In the genomic region with DNA sequence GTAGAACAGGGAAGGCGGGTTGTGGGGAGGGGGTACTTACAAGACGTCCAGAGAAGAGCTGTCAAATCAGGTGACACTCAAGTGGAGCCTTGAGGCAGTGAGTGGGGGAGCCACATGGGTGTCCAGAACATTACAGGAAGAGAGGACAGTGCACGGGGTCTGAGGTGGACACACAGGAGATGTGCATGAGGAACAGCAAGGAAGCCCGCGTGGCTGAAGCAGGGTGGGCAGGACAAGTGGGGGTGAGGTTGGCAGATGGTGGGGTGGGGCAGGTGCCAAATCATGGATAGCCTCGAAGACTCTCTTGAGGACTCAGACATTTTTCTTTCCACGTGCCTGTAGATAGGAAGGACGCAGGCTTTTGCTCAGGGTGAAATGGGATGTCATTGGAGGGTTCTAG, we compare ENCODE assay signal across 11 cellular contexts. TPM values are rescaled to one million over a fixed set of nuclear protein-coding genes. Genes with fewer than 3 reads are reported as not detected.
DNase-seq lines count a peak whose midpoint lies in the region; ATAC-seq, FAIRE-seq and TF ChIP-seq lines count a peak whose summit lies in the region.
"Had no signal": no experiment of that assay in that cellular context is flagged by ENCODE, and none has a peak within 500 bp of the region (broad histone marks: within the 10 kb centered on the region; RNA-seq: fewer than 3 reads in every experiment).

No MANE protein-coding gene starts in this region.

- H3K9me3 ChIP-seq in Loucy (ENCODE audit: insufficient read depth, low read depth, low read length), result no peaks in the 10 kb centered on the region
- H3K9me3 ChIP-seq in H1 (ENCODE audit: insufficient read depth in 2 of 2, low read depth in 1 of 2, low read length in 1 of 2), result no peaks in the 10 kb centered on the region
- no peaks in the 10 kb centered on the region for H3K9me3 ChIP-seq in mucosa of rectum (ENCODE audit: control insufficient read depth in 2 of 2, low read length in 2 of 2)
- no peaks in the 10 kb centered on the region for H3K9me3 ChIP-seq in prostate gland
- H3K9me3 ChIP-seq: Peyer's patch had no signal

- peaks cover 10% of the 10 kb centered on the region for H3K36me3 Mint-ChIP-seq in Calu3 (ENCODE audit: insufficient read depth, unreplicated experiment)

- intact Hi-C loops in Calu3 (cut with micrococcal nuclease; ENCODE audit: unreplicated experiment) (no loop called here), prostate gland (cut with DNase I) (no loop called here)

- H2BK12ac ChIP-seq in H1 (ENCODE audit: low read depth, low read length), result peak overlapping the region; percentile 92

- H3K27me3 Mint-ChIP-seq in Calu3 (ENCODE audit: unreplicated experiment), result no peaks in the 10 kb centered on the region

- no peaks in the 10 kb centered on the region for H3K27me3 ChIP-seq in Loucy (ENCODE audit: insufficient read depth, low read length, poor library complexity, severe bottlenecking)
- H3K27me3 ChIP-seq in H1 (replicated peaks in 1 of 4; ENCODE audit: control insufficient read depth in 3 of 4, extremely low read depth in 1 of 4, insufficient read depth in 3 of 4, low read length in 3 of 4), result no peaks in the 10 kb centered on the region
- H3K27me3 ChIP-seq in mucosa of rectum (ENCODE audit: control insufficient read depth in 2 of 2, insufficient read depth in 2 of 2, low read length in 2 of 2), result peaks cover 0 to 6% of the 10 kb centered on the region in 2 donors
- H3K27me3 ChIP-seq in prostate gland (replicated peaks; ENCODE audit: insufficient read depth), result no peaks in the 10 kb centered on the region
- H3K27me3 ChIP-seq: Peyer's patch had no signal

- H4K20me1 ChIP-seq in Loucy (ENCODE audit: insufficient read depth, low read length, poor library complexity, severe bottlenecking) (no peaks in the 10 kb centered on the region), H1 (replicated peaks in 1 of 2; ENCODE audit: control insufficient read depth in 1 of 2, insufficient read depth in 2 of 2, low read length in 2 of 2) (no peaks in the 10 kb centered on the region)

- H4K8ac ChIP-seq in H1 (ENCODE audit: extremely low read depth, insufficient read depth, low read length), result no peak overlapping the region

- H3K4ac ChIP-seq in H1 (replicated peaks; ENCODE audit: insufficient read length, low read depth, low read length), result no peak overlapping the region

- no peak for TF ChIP-seq POLR2A in H1 (IDR thresholded peaks at IDR 0.05; ENCODE audit: control extremely low read depth in 1 of 2, low read depth in 2 of 2, low read length in 2 of 2)
- no peak for TF ChIP-seq POLR2A in prostate gland (IDR thresholded peaks at IDR 0.05)

- TF ChIP-seq CTCF in Calu3 (IDR thresholded peaks at IDR 0.05; ENCODE audit: unreplicated experiment), result no peak
- no peak for TF ChIP-seq CTCF in Loucy (conservative IDR thresholded peaks at IDR 0.05; ENCODE audit: low read length)
- no peak for TF ChIP-seq CTCF in H1 (IDR thresholded peaks at IDR 0.05; ENCODE audit: control extremely low read depth in 1 of 3, insufficient read depth in 1 of 3, low read depth in 1 of 3, low read length in 3 of 3)
- no peak for TF ChIP-seq CTCF in prostate gland (IDR thresholded peaks at IDR 0.05)

- H3K23ac ChIP-seq in H1 (ENCODE audit: insufficient read length), result no peak overlapping the region

- H3K14ac ChIP-seq in H1 (ENCODE audit: insufficient read length), result no peak overlapping the region

- H3K4me1 ChIP-seq in Loucy (ENCODE audit: insufficient read depth, low read length, poor library complexity, severe bottlenecking) (peaks cover 13% of the 10 kb centered on the region), H1 (replicated peaks in 1 of 4; ENCODE audit: control insufficient read depth in 3 of 4, insufficient read depth in 4 of 4, low read length in 3 of 4) (peaks cover 17 to 26% (median 23%) of the 10 kb centered on the region in 4 experiments), mucosa of rectum (ENCODE audit: control insufficient read depth in 2 of 2, insufficient read depth in 2 of 2, low read length in 2 of 2) (peaks cover 8 to 9% of the 10 kb centered on the region in 2 donors), prostate gland (replicated peaks) (no peaks in the 10 kb centered on the region)
- H3K4me1 ChIP-seq: Peyer's patch had no signal

- no peak overlapping the region for H3K9ac ChIP-seq in Loucy (ENCODE audit: low read depth, low read length, poor library complexity, severe bottlenecking)
- peak overlapping the region in 1 of 4 experiments; percentile 62; a peak in 4 of 7 replicates for H3K9ac ChIP-seq in H1 (replicated peaks in 1 of 4; ENCODE audit: extremely low read depth in 1 of 4, low read depth in 3 of 4, low read length in 3 of 4)
- peak overlapping the region; percentile 65 to 75 for H3K9ac ChIP-seq in mucosa of rectum (ENCODE audit: low read depth in 1 of 2, low read length in 2 of 2)

- H3K79me1 ChIP-seq in H1 (ENCODE audit: low read depth, low read length), result peaks cover 7% of the 10 kb centered on the region; the same call in 1 of the 2 replicates

- CTCF ChIA-PET in Calu3 (lab: Charles Lee), result no interaction called here
- CTCF ChIA-PET in H1 (lab: Charles Lee; ENCODE audit: partially characterized antibody), result interaction anchor here (0.6 to 1.9 kb wide), 4 partner anchors 10 to 28 kb away, joined by 3 to 9 read pairs (median 5); no protein-coding TSS in a partner anchor

- no peak for FAIRE-seq in H1 (lab: Jason Lieb, UNC)

- no TSS peak for BruUV-seq in Calu3 (replicated peaks; lab: Mats Ljungman, UMichigan)

- H3K23me2 ChIP-seq in H1 (ENCODE audit: low read depth, low read length), result peaks cover 11% of the 10 kb centered on the region

- H3K79me2 ChIP-seq in Loucy (ENCODE audit: insufficient read depth, low read length) (no peaks in the 10 kb centered on the region), H1 (ENCODE audit: control insufficient read depth in 1 of 2, insufficient read depth in 2 of 2, low read length in 2 of 2) (peaks cover 0 to 26% of the 10 kb centered on the region in 2 experiments; a peak in 3 of 4 replicates)

- TF ChIP-seq EP300 in H1 (IDR thresholded peaks at IDR 0.05; ENCODE audit: borderline replicate concordance in 1 of 2, low read depth in 2 of 2, low read length in 2 of 2), result no peak

- 57 to 100% methylated on average over 1 to 8 of the region's 8 CpGs for WGBS in H1 (ENCODE audit: extremely low coverage in 1 of 2, insufficient coverage in 1 of 2, insufficient read length in 1 of 2, insufficient replicate concordance in 2 of 2, low coverage in 1 of 2, low lambda C conversion rate in 2 of 2, missing lambda C conversion rate in 1 of 2), 2 experiments
- WGBS in prostate gland, result 45% methylated on average over 8 of the region's 8 CpGs

- POLR2A ChIA-PET in H1 (lab: Charles Lee; ENCODE audit: partially characterized antibody), result interaction anchor here (0.7 to 3.7 kb wide), 6 partner anchors 10 to 105 kb away, joined by 3 to 28 read pairs (median 6); partner anchors contain the start of gene PPP1R8

- no peak overlapping the region for H3K56ac ChIP-seq in H1 (replicated peaks; ENCODE audit: insufficient read length, low read depth, low read length)

- H3K36me3 ChIP-seq in Loucy (ENCODE audit: insufficient read depth, low read length), result no peaks in the 10 kb centered on the region
- peaks cover 0 to 4% (median 0%) of the 10 kb centered on the region in 4 experiments; a peak in 1 of 8 replicates for H3K36me3 ChIP-seq in H1 (ENCODE audit: control insufficient read depth in 2 of 4, insufficient read depth in 4 of 4, low read length in 3 of 4)
- H3K36me3 ChIP-seq in mucosa of rectum (ENCODE audit: control insufficient read depth in 2 of 2, insufficient read depth in 2 of 2, low read length in 2 of 2), result no peaks in the 10 kb centered on the region
- H3K36me3 ChIP-seq in prostate gland, result no peaks in the 10 kb centered on the region
- H3K36me3 ChIP-seq: Peyer's patch had no signal

- no peak overlapping the region; the same call in 1 of the 2 replicates for H3K18ac ChIP-seq in H1 (ENCODE audit: extremely low read depth, low read length)

- H3K4me2 ChIP-seq in Loucy (ENCODE audit: low read depth, low read length, poor library complexity, severe bottlenecking) (peak overlapping the region; percentile 69), H1 (ENCODE audit: insufficient read depth in 1 of 2, low read depth in 2 of 2, low read length in 2 of 2) (peak overlapping the region; percentile 73 to 97)

- H3K4me3 ChIP-seq in Loucy (ENCODE audit: low read length, poor library complexity, severe bottlenecking), result no peak overlapping the region
- peak overlapping the region; percentile 66 to 89 (median 68) for H3K4me3 ChIP-seq in H1 (ENCODE audit: extremely low read depth in 1 of 4, insufficient read depth in 2 of 4, low read depth in 3 of 4, low read length in 4 of 4)
- H3K4me3 ChIP-seq in mucosa of rectum (ENCODE audit: low read length in 2 of 2), result peak overlapping the region; percentile 55 to 87
- H3K4me3 ChIP-seq in prostate gland, result no peak overlapping the region

- H4K91ac ChIP-seq in H1 (replicated peaks; ENCODE audit: insufficient read length, low read length), result peak overlapping the region; percentile 0

- H3K27ac Mint-ChIP-seq in Calu3 (ENCODE audit: unreplicated experiment), result peak overlapping the region; percentile 70

- H2AFZ ChIP-seq in Loucy (ENCODE audit: low read length) (peak overlapping the region; percentile 95; the same call in 1 of the 2 replicates), H1 (ENCODE audit: low read length) (no peak overlapping the region)

- H2AK5ac ChIP-seq in H1 (ENCODE audit: low read depth, low read length), result peak overlapping the region; percentile 32; the same call in 1 of the 2 replicates

- no peak for TF ChIP-seq RAD21 in H1 (IDR thresholded peaks at IDR 0.05 in 1 of 2, conservative IDR thresholded peaks at IDR 0.05 in 1 of 2; ENCODE audit: low read depth in 2 of 2, low read length in 2 of 2)

- H3K9me3 Mint-ChIP-seq in Calu3 (ENCODE audit: low read depth, unreplicated experiment), result no peaks in the 10 kb centered on the region

- H2BK5ac ChIP-seq in H1 (ENCODE audit: low read depth, low read length), result no peak overlapping the region

- no peak overlapping the region for H4K5ac ChIP-seq in H1 (ENCODE audit: insufficient read length, low read depth, low read length)

- ATAC-seq in GM18519 (IDR thresholded peaks at IDR 0.05; ENCODE audit: low FRiP score, unreplicated experiment) (no peak), esophagus mucosa (no peak)

- no peak overlapping the region for H3K27ac ChIP-seq in H1 (ENCODE audit: low read depth, low read length)
- H3K27ac ChIP-seq in mucosa of rectum (ENCODE audit: low read depth in 2 of 2, low read length in 2 of 2), result peak overlapping the region in 1 of 2 donors; percentile 78
- H3K27ac ChIP-seq in prostate gland, result no peak overlapping the region

- no peaks in the 10 kb centered on the region for H3F3A ChIP-seq in Loucy (ENCODE audit: low read depth)

- peak overlapping the region; percentile 88; the same call in 1 of the 2 replicates for H2BK15ac ChIP-seq in H1 (ENCODE audit: low read length)

- H3K4me1 Mint-ChIP-seq in Calu3 (ENCODE audit: low read depth, unreplicated experiment), result peaks cover 14% of the 10 kb centered on the region

- peak overlapping the region; percentile 90 for H3K4me3 Mint-ChIP-seq in Calu3 (ENCODE audit: low read depth, unreplicated experiment)

- no peaks in the 10 kb centered on the region for H3K9me2 ChIP-seq in Loucy (replicated peaks; ENCODE audit: low read depth, low read length)

- no peak overlapping the region for H2BK120ac ChIP-seq in H1 (replicated peaks; ENCODE audit: low read depth, low read length)

- DNase-seq in Calu3 (no peak), H1 (ENCODE audit: low read depth in 1 of 2, low spot score in 2 of 2) (no peak), prostate gland (ENCODE audit: low spot score) (no peak), HPDE6-E6E7 (ENCODE audit: extremely low spot score) (no peak)
- DNase-seq: dermis blood vessel endothelial cell, T1000 had no signal

- H2BK20ac ChIP-seq in H1 (ENCODE audit: low read length), result no peak overlapping the region; the same call in 1 of the 2 replicates

RNA-seq across cellular contexts. Expression of gene SMPDL3B, which starts 0.9 kb away (rescaled TPM):
- total RNA-seq in Calu3 (2022) (9.7 and 13.0 TPM in 2 replicates), prostate gland (1 to 10 TPM; 2.0 to 7.7 TPM), esophagus mucosa (1.8 TPM)
- 53.1 and 54.7 TPM in 2 replicates for total RNA-seq in H1 (2021; fragmentation: NEBNext Ultra II Directional; extraction: Animal tissue kit (Norgen Biotek cat#: 25700))
- 143 and 157 TPM in 2 replicates for polyA plus RNA-seq in H1 (2011; rRNA removed)
- polyA plus RNA-seq in H1 (2011; cell fraction: cytosol; rRNA removed), result 133 TPM
- 133 TPM for polyA plus RNA-seq in H1 (2011; cell fraction: nucleus; rRNA removed)
- 74.6 to 78.0 TPM (median 76.4 TPM) in 4 replicates for polyA plus RNA-seq in H1 (2012, experiment 1 of 2)
- 82.8 TPM for polyA plus RNA-seq in H1 (2012, experiment 2 of 2)
- 77.8 TPM for polyA plus RNA-seq in H1 (2013, experiment 1 of 2)
- 79.8 TPM for polyA plus RNA-seq in H1 (2013, experiment 2 of 2)
- polyA minus RNA-seq in H1 (2011; rRNA and poly(A)+ RNA removed), result 82.2 and 90.3 TPM in 2 replicates
- polyA minus RNA-seq in H1 (2011; cell fraction: cytosol; rRNA and poly(A)+ RNA removed), result 41.0 TPM
- polyA minus RNA-seq in H1 (2011; cell fraction: nucleus; rRNA and poly(A)+ RNA removed), result 29.7 TPM

RNA-seq across cellular contexts. Expression of gene RPA2, which starts 21.3 kb away (rescaled TPM):
- total RNA-seq in Calu3 (2022) (19.1 and 24.0 TPM in 2 replicates), prostate gland (10 to 100 TPM; 52.6 to 60.6 TPM), esophagus mucosa (18.8 TPM)
- total RNA-seq in H1 (2021; fragmentation: NEBNext Ultra II Directional; extraction: Animal tissue kit (Norgen Biotek cat#: 25700)), result 53.4 TPM in 2 replicates
- polyA plus RNA-seq in H1 (2011; rRNA removed), result 35.7 and 56.3 TPM in 2 replicates
- polyA plus RNA-seq in H1 (2011; cell fraction: cytosol; rRNA removed), result 61.4 TPM
- 88.9 TPM for polyA plus RNA-seq in H1 (2011; cell fraction: nucleus; rRNA removed)
- polyA plus RNA-seq in H1 (2012, experiment 1 of 2), result 61.5 to 86.3 TPM (median 65.9 TPM) in 4 replicates
- 28.7 TPM for polyA plus RNA-seq in H1 (2012, experiment 2 of 2)
- polyA plus RNA-seq in H1 (2013, experiment 1 of 2), result 38.9 TPM
- polyA plus RNA-seq in H1 (2013, experiment 2 of 2), result 40.2 TPM
- 24.2 and 40.5 TPM in 2 replicates for polyA minus RNA-seq in H1 (2011; rRNA and poly(A)+ RNA removed)
- polyA minus RNA-seq in H1 (2011; cell fraction: cytosol; rRNA and poly(A)+ RNA removed), result 19.8 TPM
- polyA minus RNA-seq in H1 (2011; cell fraction: nucleus; rRNA and poly(A)+ RNA removed), result 23.7 TPM

RNA-seq across cellular contexts. Expression of gene XKR8, which starts 24.1 kb away (rescaled TPM):
- total RNA-seq in Calu3 (2022) (3.3 and 3.8 TPM in 2 replicates), prostate gland (10 to 100 TPM in 1 of 2 donors, 1 to 10 TPM in 1; 9.5 to 15.2 TPM), esophagus mucosa (3.5 TPM)
- total RNA-seq in H1 (2021; fragmentation: NEBNext Ultra II Directional; extraction: Animal tissue kit (Norgen Biotek cat#: 25700)), result 13.8 and 14.2 TPM in 2 replicates
- 16.3 and 20.0 TPM in 2 replicates for polyA plus RNA-seq in H1 (2011; rRNA removed)
- 15.2 TPM for polyA plus RNA-seq in H1 (2011; cell fraction: cytosol; rRNA removed)
- 15.8 TPM for polyA plus RNA-seq in H1 (2011; cell fraction: nucleus; rRNA removed)
- 8.1 to 13.0 TPM (median 12.5 TPM) in 4 replicates for polyA plus RNA-seq in H1 (2012, experiment 1 of 2)
- polyA plus RNA-seq in H1 (2012, experiment 2 of 2), result 20.2 TPM
- polyA plus RNA-seq in H1 (2013, experiment 1 of 2), result 16.0 TPM
- 16.9 TPM for polyA plus RNA-seq in H1 (2013, experiment 2 of 2)
- 8.9 and 11.6 TPM in 2 replicates for polyA minus RNA-seq in H1 (2011; rRNA and poly(A)+ RNA removed)
- 13.2 TPM for polyA minus RNA-seq in H1 (2011; cell fraction: cytosol; rRNA and poly(A)+ RNA removed)
- polyA minus RNA-seq in H1 (2011; cell fraction: nucleus; rRNA and poly(A)+ RNA removed), result 9.8 TPM

Comparison
In these comparisons a context has a peak if more than half of its experiments do, and no peak if none do; other contexts are left out.
1. H3K4me3 ChIP-seq: peak in H1 (4 of 4) and mucosa of rectum (2 of 2); none in Loucy (single experiment) and prostate gland (0 of 2).